16 cellular contexts compared by ENCODE assay signal in the genomic region with DNA sequence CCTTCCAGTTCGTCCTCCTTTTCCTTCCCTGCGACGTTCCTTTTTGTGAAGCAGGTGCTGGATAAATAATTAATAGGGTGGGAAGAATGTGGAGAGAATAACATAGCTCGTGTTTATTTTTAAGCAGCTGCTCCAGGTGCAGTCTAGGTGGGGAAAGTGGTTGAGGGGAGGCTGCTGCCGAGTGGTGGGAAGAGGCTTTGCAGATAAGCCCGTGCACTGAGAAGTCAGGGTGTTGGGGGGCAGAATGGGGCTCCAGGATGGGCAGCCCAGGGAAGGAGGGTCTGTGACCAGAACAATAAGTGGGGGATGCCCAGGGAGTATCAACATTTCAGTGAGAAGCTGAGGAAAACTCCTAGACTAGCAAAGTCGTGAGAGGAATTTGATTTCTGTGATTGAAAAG.
A peak's percentile ranks its signal among the peaks of the same experiment; 100 is the strongest.
DNase-seq lines count a peak whose midpoint lies in the region; ATAC-seq and TF ChIP-seq lines count a peak whose summit lies in the region.
"Had no signal": no experiment of that assay in that cellular context is flagged by ENCODE, and none has a peak within 500 bp of the region (broad histone marks: within the 10 kb centered on the region; RNA-seq: fewer than 3 reads in every experiment).

No MANE protein-coding gene starts in this region.

- no peak for TF ChIP-seq CTCF in VCaP (conservative IDR thresholded peaks at IDR 0.05)
- no peak for TF ChIP-seq CTCF in transverse colon (IDR thresholded peaks at IDR 0.05)

- TF ChIP-seq EP300 in transverse colon (IDR thresholded peaks at IDR 0.05; ENCODE audit: low read depth), result no peak

- no peaks in the 10 kb centered on the region for H3K36me3 ChIP-seq in transverse colon

- TF ChIP-seq POLR2A in transverse colon (IDR thresholded peaks at IDR 0.05), result no peak

- H3K27me3 ChIP-seq in transverse colon, result no peaks in the 10 kb centered on the region

- no peak overlapping the region for H3K4me3 ChIP-seq in transverse colon

- peak overlapping the region; percentile 67; the same call in 1 of the 2 replicates for H3K27ac ChIP-seq in VCaP
- no peak overlapping the region for H3K27ac ChIP-seq in transverse colon

- H3K27me3 Mint-ChIP-seq in stimulated activated naive B cell treated with anti-CD40 and anti-IgM and Interleukin-4, amounts not matched to agents 10 μg/mL and 1 μg/mL and 100 μg/mL, for 72 hours, result no peaks in the 10 kb centered on the region
- H3K27me3 Mint-ChIP-seq: activated CD4-positive, alpha-beta memory T cell treated with anti-CD3 and anti-CD28 coated beads for 36 hours; B cell had no signal

- H3K4me1 ChIP-seq in transverse colon, result peaks cover 0 to 20% (median 11%) of the 10 kb centered on the region in 4 donors

- H3K36me3 Mint-ChIP-seq in stimulated activated naive B cell treated with anti-CD40 and anti-IgM and Interleukin-4, amounts not matched to agents 10 μg/mL and 1 μg/mL and 100 μg/mL, for 72 hours, result peaks cover 4 to 9% of the 10 kb centered on the region in 2 donors
- H3K36me3 Mint-ChIP-seq: activated CD4-positive, alpha-beta memory T cell treated with anti-CD3 and anti-CD28 coated beads for 36 hours; WTC11 had no signal

- no peaks in the 10 kb centered on the region for H3K9me3 Mint-ChIP-seq in stimulated activated naive B cell treated with anti-CD40 and anti-IgM and Interleukin-4, amounts not matched to agents 10 μg/mL and 1 μg/mL and 100 μg/mL, for 72 hours
- H3K9me3 Mint-ChIP-seq: activated CD4-positive, alpha-beta memory T cell treated with anti-CD3 and anti-CD28 coated beads for 36 hours; HFFc6; nephron progenitor cell; WTC11 had no signal

- in situ Hi-C loops in transverse colon (cut with MboI; ENCODE audit: low pct_ligation_motif_present in 1 of 4, low pct_unique_long_range_greater_than_20kb in 1 of 4, low sequenced_read_pairs in 3 of 4), result no loop called here

- peak overlapping the region; percentile 4 for H3K27ac Mint-ChIP-seq in stimulated activated naive B cell treated with anti-CD40 and anti-IgM and Interleukin-4, amounts not matched to agents 10 μg/mL and 1 μg/mL and 100 μg/mL, for 72 hours
- H3K27ac Mint-ChIP-seq: activated CD4-positive, alpha-beta memory T cell treated with anti-CD3 and anti-CD28 coated beads for 36 hours; B cell; HFFc6; WTC11 had no signal

- intact Hi-C loops in transverse colon (cut with DNase I; ENCODE audit: low total_unique reads), result no loop called here

- ATAC-seq in stimulated activated naive B cell treated with anti-CD40 and anti-IgM and Interleukin-4, amounts not matched to agents 10 μg/mL and 1 μg/mL and 100 μg/mL, for 72 hours (replicated peaks), result no peak
- no peak for ATAC-seq in GM21737 (IDR thresholded peaks at IDR 0.05; ENCODE audit: unreplicated experiment)
- ATAC-seq: WTC11 had no signal

- H3K4me3 Mint-ChIP-seq in stimulated activated naive B cell treated with anti-CD40 and anti-IgM and Interleukin-4, amounts not matched to agents 10 μg/mL and 1 μg/mL and 100 μg/mL, for 72 hours, result no peak overlapping the region
- H3K4me3 Mint-ChIP-seq: activated CD4-positive, alpha-beta memory T cell treated with anti-CD3 and anti-CD28 coated beads for 36 hours; B cell; HFFc6; nephron progenitor cell; WTC11 had no signal

- H3K4me1 Mint-ChIP-seq in stimulated activated naive B cell treated with anti-CD40 and anti-IgM and Interleukin-4, amounts not matched to agents 10 μg/mL and 1 μg/mL and 100 μg/mL, for 72 hours, result peaks cover 20 to 59% of the 10 kb centered on the region in 2 donors

- H3K9me3 ChIP-seq in transverse colon, result no peaks in the 10 kb centered on the region

- WGBS in transverse colon (ENCODE audit: low coverage in 1 of 2), 2 donors, result 41% methylated on average over 7 of the region's 7 CpGs; no CpG with 5 or more reads in 1 of the 2 donors

- peak; percentile 90 for DNase-seq in NCI-H1105 treated with DMSO at 0.1 percent for 48 hours (lab: John Stamatoyannopoulos, UW)
- DNase-seq in NCI-H2171 (lab: John Stamatoyannopoulos, UW), result peak; percentile 59
- no peak for DNase-seq in stimulated activated naive B cell treated with anti-CD40 and anti-IgM and Interleukin-4, amounts not matched to agents 10 μg/mL and 1 μg/mL and 100 μg/mL, for 72 hours
- no peak for DNase-seq in transverse colon
- DNase-seq in stimulated activated CD4-positive, alpha-beta T cell treated with anti-CD3 and anti-CD28 coated beads, Interleukin-12 subunit alpha, Interleukin-12 subunit beta, amount 100 ng/mL, for 4 hours, result no peak
- DNase-seq: activated CD4-positive, alpha-beta memory T cell treated with anti-CD3 and anti-CD28 coated beads for 36 hours; activated naive CD4-positive, alpha-beta T cell treated with Interleukin-2 at 50 U/mL for 16 hours; HFFc6; Kasumi-1; NCI-H187 treated with DMSO at 0.1 percent for 48 hours; nephron progenitor cell; Right ventricle myocardium superior had no signal

Comparison
In these comparisons a context has a peak if more than half of its experiments do, and no peak if none do; other contexts are left out.
1. DNase-seq: peak in NCI-H1105 treated with DMSO at 0.1 percent for 48 hours (single experiment) and NCI-H2171 (single experiment); none in stimulated activated naive B cell treated with anti-CD40 and anti-IgM and Interleukin-4, amounts not matched to agents 10 μg/mL and 1 μg/mL and 100 μg/mL, for 72 hours (single experiment), transverse colon (single experiment) and stimulated activated CD4-positive, alpha-beta T cell treated with anti-CD3 and anti-CD28 coated beads, Interleukin-12 subunit alpha, Interleukin-12 subunit beta, amount 100 ng/mL, for 4 hours (single experiment).